ENCODE assay signal across 8 cellular contexts in genomic region chrX:134459683-134460004, GRCh38. TPM values are rescaled to one million over a fixed set of nuclear protein-coding genes. Genes with fewer than 3 reads are reported as not detected.
DNase-seq lines count a peak whose midpoint lies in the region; ATAC-seq lines count a peak whose summit lies in the region.

No MANE protein-coding gene starts in this region.

- H3K27me3 ChIP-seq in ectodermal cell (ENCODE audit: control insufficient read depth, insufficient read depth, low read length, poor library complexity, severe bottlenecking), result no peaks in the 10 kb centered on the region

- H3K27ac ChIP-seq in ectodermal cell (ENCODE audit: insufficient read depth, low read depth, low read length, poor library complexity, severe bottlenecking), result no peak overlapping the region

- ATAC-seq in GM21786 (IDR thresholded peaks at IDR 0.05; ENCODE audit: unreplicated experiment), result peak; percentile 19
- ATAC-seq in natural killer cell treated with Interleukin-12 subunit alpha and Interleukin-12 subunit beta and Interleukin-15 and Interleukin-18, amount 100 ng/mL, for 72 hours, result no peak

- no peak overlapping the region for H3K27ac Mint-ChIP-seq in natural killer cell treated with Interleukin-12 subunit alpha and Interleukin-12 subunit beta and Interleukin-15 and Interleukin-18, amount 100 ng/mL, for 72 hours

- no peaks in the 10 kb centered on the region for H3K4me1 ChIP-seq in ectodermal cell (ENCODE audit: control insufficient read depth, insufficient read depth, low read length)

- 10 to 12% methylated on average over 12 of the region's 12 CpGs for whole genome bisulfite sequencing in ectodermal cell, 2 experiments

- H3K9me3 ChIP-seq in ectodermal cell (ENCODE audit: control insufficient read depth, low read length), result no peaks in the 10 kb centered on the region

- H3K36me3 Mint-ChIP-seq in natural killer cell treated with Interleukin-12 subunit alpha and Interleukin-12 subunit beta and Interleukin-15 and Interleukin-18, amount 100 ng/mL, for 72 hours, result no peaks in the 10 kb centered on the region

- H3K36me3 ChIP-seq in ectodermal cell (ENCODE audit: control insufficient read depth, insufficient read depth, low read length), result no peaks in the 10 kb centered on the region

- H3K27me3 Mint-ChIP-seq in natural killer cell treated with Interleukin-12 subunit alpha and Interleukin-12 subunit beta and Interleukin-15 and Interleukin-18, amount 100 ng/mL, for 72 hours, result no peaks in the 10 kb centered on the region

- H3K4me1 Mint-ChIP-seq in natural killer cell treated with Interleukin-12 subunit alpha and Interleukin-12 subunit beta and Interleukin-15 and Interleukin-18, amount 100 ng/mL, for 72 hours (ENCODE audit: low read depth in 2 of 2), result peaks cover 0 to 5% of the 10 kb centered on the region in 2 donors

- peak overlapping the region; percentile 55 for H3K4me3 ChIP-seq in ectodermal cell (ENCODE audit: insufficient read depth, low read depth, low read length)

- H3K4me3 Mint-ChIP-seq in natural killer cell treated with Interleukin-12 subunit alpha and Interleukin-12 subunit beta and Interleukin-15 and Interleukin-18, amount 100 ng/mL, for 72 hours, result peak overlapping the region; percentile 84

- DNase-seq in Caki2 (ENCODE audit: low read depth) (peak; percentile 59), NCI-H460 (ENCODE audit: extremely low read depth, low read depth) (peak; percentile 5), occipital lobe (lab: John Stamatoyannopoulos, UW) (no peak), putamen (ENCODE audit: low spot score) (no peak)
- DNase-seq in natural killer cell treated with Interleukin-12 subunit alpha and Interleukin-12 subunit beta and Interleukin-15 and Interleukin-18, amount 100 ng/mL, for 72 hours (ENCODE audit: low spot score), result no peak
- DNase-seq in NK-92 treated with Interleukin-12 subunit alpha and Interleukin-12 subunit beta, amount 100 ng/mL, for 24 hours (lab: John Stamatoyannopoulos, UW), result no peak

- in situ Hi-C loops in Caki2 (cut with HindIII; ENCODE audit: low pct_unique_long_range_greater_than_20kb, low sequenced_read_pairs), result no loop called here

- no peaks in the 10 kb centered on the region for H3K9me3 Mint-ChIP-seq in natural killer cell treated with Interleukin-12 subunit alpha and Interleukin-12 subunit beta and Interleukin-15 and Interleukin-18, amount 100 ng/mL, for 72 hours

RNA-seq across cellular contexts. Expression of gene HPRT1, which starts 0.3 kb away (rescaled TPM):
- 49.7 and 62.7 TPM in 2 replicates for total RNA-seq in Caki2 (2014; rRNA removed; shearing (Covaris generic); ENCODE audit: low replicate concordance)
- 14.6 and 22.4 TPM in 2 replicates for total RNA-seq in NCI-H460 (2014; rRNA removed; shearing (Covaris generic))
- polyA plus RNA-seq in NCI-H460 (2014; cell fraction: nucleus; rRNA removed), result 32.1 and 35.7 TPM in 2 replicates
- 33.8 TPM for polyA plus RNA-seq in ectodermal cell (2013, experiment 1 of 4)
- 31.0 TPM for polyA plus RNA-seq in ectodermal cell (2013, experiment 2 of 4)
- polyA plus RNA-seq in ectodermal cell (2013, experiment 3 of 4), result 26.0 TPM
- 27.5 TPM for polyA plus RNA-seq in ectodermal cell (2013, experiment 4 of 4)
- total RNA-seq in natural killer cell treated with Interleukin-12 subunit alpha and Interleukin-12 subunit beta and Interleukin-15 and Interleukin-18, amount 100 ng/mL, for 72 hours, result 10 to 100 TPM; 59.7 to 67.4 TPM
- 30.7 TPM for total RNA-seq in occipital lobe

Comparison
In these comparisons a context has a peak if more than half of its experiments do, and no peak if none do; other contexts are left out.
1. DNase-seq: peak in Caki2 (single experiment) and NCI-H460 (single experiment); none in natural killer cell treated with Interleukin-12 subunit alpha and Interleukin-12 subunit beta and Interleukin-15 and Interleukin-18, amount 100 ng/mL, for 72 hours (single experiment), NK-92 treated with Interleukin-12 subunit alpha and Interleukin-12 subunit beta, amount 100 ng/mL, for 24 hours (single experiment), occipital lobe (single experiment) and putamen (single experiment).